ENCODE assay signal across 8 cellular contexts in genomic region chr3:196082471-196082971, GRCh38. TPM values are rescaled to one million over a fixed set of nuclear protein-coding genes. Genes with fewer than 3 reads are reported as not detected.
DNase-seq lines count a peak whose midpoint lies in the region; ATAC-seq and TF ChIP-seq lines count a peak whose summit lies in the region.

No MANE protein-coding gene starts in this region.

- H3K27ac ChIP-seq in SJCRH30: no peak overlapping the region

- peak overlapping the region; percentile 97 for H3K4me3 Mint-ChIP-seq in T-helper 1 cell treated with Interleukin-12 subunit alpha and Interleukin-12 subunit beta and Interleukin-4 antibody, amounts not matched to agents 30 μg/mL and 1 μg/mL, for 36 hours

- H3K9me3 ChIP-seq in SJCRH30 (replicated peaks): no peaks in the 10 kb centered on the region

- no peaks in the 10 kb centered on the region for H3K27me3 Mint-ChIP-seq in T-helper 1 cell treated with Interleukin-12 subunit alpha and Interleukin-12 subunit beta and Interleukin-4 antibody, amounts not matched to agents 30 μg/mL and 1 μg/mL, for 36 hours (ENCODE audit: low read depth)

- H3K4me3 ChIP-seq in SJCRH30 (peak overlapping the region; percentile 88), fibroblast of the aortic adventitia (ENCODE audit: low read depth, low read length) (peak overlapping the region; percentile 90), retinal pigment epithelial cell (ENCODE audit: low read length) (peak overlapping the region; percentile 71)

- H3K27me3 ChIP-seq in SJCRH30: no peaks in the 10 kb centered on the region

- peaks cover 6% of the 10 kb centered on the region; the same call in 1 of the 2 replicates for H3K36me3 ChIP-seq in SJCRH30

- TF ChIP-seq CTCF in fibroblast of the aortic adventitia (IDR thresholded peaks at IDR 0.05; ENCODE audit: insufficient read depth, low read length) (no peak), retinal pigment epithelial cell (conservative IDR thresholded peaks at IDR 0.05; ENCODE audit: low read depth, low read length) (no peak)

- no peaks in the 10 kb centered on the region; the same call in 1 of the 2 replicates for H3K4me1 ChIP-seq in SJCRH30

- H3K4me1 Mint-ChIP-seq in T-helper 1 cell treated with Interleukin-12 subunit alpha and Interleukin-12 subunit beta and Interleukin-4 antibody, amounts not matched to agents 30 μg/mL and 1 μg/mL, for 36 hours (ENCODE audit: low read depth): peaks cover 36% of the 10 kb centered on the region

- H3K9me3 Mint-ChIP-seq in T-helper 1 cell treated with Interleukin-12 subunit alpha and Interleukin-12 subunit beta and Interleukin-4 antibody, amounts not matched to agents 30 μg/mL and 1 μg/mL, for 36 hours: no peaks in the 10 kb centered on the region

- H3K27ac Mint-ChIP-seq in T-helper 1 cell treated with Interleukin-12 subunit alpha and Interleukin-12 subunit beta and Interleukin-4 antibody, amounts not matched to agents 30 μg/mL and 1 μg/mL, for 36 hours: peak overlapping the region; percentile 93

- no peak for DNase-seq in T-helper 1 cell
- DNase-seq in SJCRH30: no peak
- no peak for DNase-seq in fibroblast of the aortic adventitia (ENCODE audit: low read depth)
- DNase-seq in retinal pigment epithelial cell (ENCODE audit: low read depth): no peak

- H3K36me3 Mint-ChIP-seq in T-helper 1 cell treated with Interleukin-12 subunit alpha and Interleukin-12 subunit beta and Interleukin-4 antibody, amounts not matched to agents 30 μg/mL and 1 μg/mL, for 36 hours (ENCODE audit: low read depth): peaks cover 29% of the 10 kb centered on the region

- no peak for ATAC-seq in GM19455 (IDR thresholded peaks at IDR 0.05; ENCODE audit: unreplicated experiment)
- ATAC-seq in GM19328 (IDR thresholded peaks at IDR 0.05; ENCODE audit: unreplicated experiment): no peak
- ATAC-seq in GM19467 (IDR thresholded peaks at IDR 0.05; ENCODE audit: unreplicated experiment): no peak

RNA-seq across cellular contexts. Expression of gene TFRC, which starts 0.6 kb away (rescaled TPM):
- total RNA-seq in SJCRH30 (2014; rRNA removed; shearing (Covaris generic)): 259 and 267 TPM in 2 replicates
- total RNA-seq in fibroblast of the aortic adventitia (ENCODE audit: low replicate concordance): 80.3 and 143 TPM in 2 replicates
